In the genomic region with DNA sequence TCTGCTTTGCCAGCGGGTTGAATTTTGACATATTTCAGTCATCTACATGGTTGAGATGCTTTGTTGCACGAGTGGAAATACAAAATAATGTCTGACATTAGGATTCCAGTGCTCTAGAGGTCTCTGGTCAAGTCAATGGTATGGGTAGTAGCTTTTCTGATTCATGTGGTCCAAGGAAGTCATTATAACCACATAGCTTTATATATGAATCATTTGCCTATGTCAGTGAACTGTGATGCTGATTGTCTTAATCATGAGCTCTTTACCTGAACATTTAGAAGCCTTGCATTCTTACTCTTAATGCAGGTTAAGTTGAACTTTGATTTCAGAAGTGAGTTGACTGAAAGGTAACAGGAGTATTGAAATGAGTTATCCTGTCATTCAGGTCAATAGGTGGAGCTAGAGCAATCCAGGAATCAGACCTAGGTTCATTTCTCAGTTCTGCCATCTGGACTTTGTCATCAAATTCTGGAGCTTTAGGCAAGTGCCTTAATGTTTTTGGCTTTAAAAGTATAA, we compare ENCODE assay signal across 8 cellular contexts. TPM values are rescaled to one million over a fixed set of nuclear protein-coding genes. Genes with fewer than 3 reads are reported as not detected.
DNase-seq lines count a peak whose midpoint lies in the region; ATAC-seq, FAIRE-seq and TF ChIP-seq lines count a peak whose summit lies in the region.

No MANE protein-coding gene starts in this region.

- H3K4me2 ChIP-seq in hepatocyte: peak overlapping the region; percentile 15

- H3K9me3 ChIP-seq in hepatocyte (ENCODE audit: low read depth) (no peaks in the 10 kb centered on the region), HAP-1 (no peaks in the 10 kb centered on the region)

- FAIRE-seq in GM12892 (lab: Jason Lieb, UNC): peak; percentile 88

- DNase-seq in GM12892 (ENCODE audit: insufficient read length): no peak
- peak; percentile 22 for DNase-seq in SK-N-DZ (ENCODE audit: low spot score)
- DNase-seq in hepatocyte (ENCODE audit: low spot score): peak; percentile 43
- DNase-seq in pons (ENCODE audit: low spot score): no peak
- DNase-seq in SHP77 treated with DMSO at 0.1 percent for 48 hours (lab: John Stamatoyannopoulos, UW): no peak
- no peak for DNase-seq in HAP-1 (ENCODE audit: low spot score in 2 of 2)

- H3K4me3 ChIP-seq in hepatocyte (no peak overlapping the region), HAP-1 (no peak overlapping the region)

- peaks cover 11% of the 10 kb centered on the region for H3K4me1 ChIP-seq in hepatocyte (ENCODE audit: insufficient read depth)
- H3K4me1 ChIP-seq in HAP-1: no peaks in the 10 kb centered on the region; the same call in 1 of the 2 replicates

- H4K20me1 ChIP-seq in hepatocyte (ENCODE audit: insufficient read depth, poor library complexity, severe bottlenecking): peaks cover 45% of the 10 kb centered on the region

- H3K27me3 ChIP-seq in hepatocyte (no peaks in the 10 kb centered on the region), HAP-1 (ENCODE audit: low read depth) (no peaks in the 10 kb centered on the region)

- WGBS in hepatocyte (ENCODE audit: low lambda C conversion rate, missing lambda C conversion rate): 62% methylated on average over 2 of the region's 2 CpGs

- TF ChIP-seq CTCF in C4-2B (conservative IDR thresholded peaks at IDR 0.05) (peak; percentile 71), hepatocyte (IDR thresholded peaks at IDR 0.05; ENCODE audit: poor library complexity) (peak; percentile 29)

- H2AFZ ChIP-seq in hepatocyte: no peak overlapping the region

- in situ Hi-C loops in HAP-1 (cut with MboI; ENCODE audit: low sequenced_read_pairs): no loop called here

- peaks cover 74% of the 10 kb centered on the region for H3K79me2 ChIP-seq in hepatocyte

- H3K27ac ChIP-seq in C4-2B (no peak overlapping the region), hepatocyte (peak overlapping the region; percentile 4)

- ATAC-seq in HG02970 (IDR thresholded peaks at IDR 0.05; ENCODE audit: low FRiP score, unreplicated experiment): no peak

- H3K36me3 ChIP-seq in hepatocyte (replicated peaks; ENCODE audit: insufficient read depth, low read depth) (no peaks in the 10 kb centered on the region), HAP-1 (replicated peaks) (no peaks in the 10 kb centered on the region; the same call in 1 of the 2 replicates)

- no peaks in the 10 kb centered on the region for H3K9me2 ChIP-seq in hepatocyte (replicated peaks; ENCODE audit: insufficient read depth)

- TF ChIP-seq POLR2A in GM12892 (IDR thresholded peaks at IDR 0.05; ENCODE audit: low read depth, low read length): no peak

RNA-seq across cellular contexts. Expression of gene MAPK8, which starts 3.3 kb away (rescaled TPM):
- 60.1 TPM for polyA plus RNA-seq in GM12892 (2012; ENCODE audit: missing spikeins)
- 68.9 and 88.1 TPM in 2 replicates for polyA plus RNA-seq in SK-N-DZ (2014; cell fraction: cytosol; rRNA removed)
- 96.6 and 103 TPM in 2 replicates for polyA plus RNA-seq in SK-N-DZ (2014; cell fraction: nucleus; rRNA removed)
- total RNA-seq in hepatocyte: 73.2 and 81.3 TPM in 2 replicates
- 18.2 and 20.9 TPM in 2 replicates for polyA plus RNA-seq in hepatocyte

RNA-seq across cellular contexts. Expression of gene FRMPD2, which starts 35.3 kb away (rescaled TPM):
- polyA plus RNA-seq in GM12892 (2012; ENCODE audit: missing spikeins): 4.4 TPM
- polyA plus RNA-seq in SK-N-DZ (2014; cell fraction: cytosol; rRNA removed): not detected in 2 replicates
- 0.09 TPM in 1 of 2 replicates, not detected in the other for polyA plus RNA-seq in SK-N-DZ (2014; cell fraction: nucleus; rRNA removed)
- total RNA-seq in hepatocyte: 0.10 and 0.52 TPM in 2 replicates
- 0.30 and 0.55 TPM in 2 replicates for polyA plus RNA-seq in hepatocyte

Comparison
In these comparisons a context has a peak if more than half of its experiments do, and no peak if none do; other contexts are left out.
1. DNase-seq: peak in SK-N-DZ (single experiment) and hepatocyte (single experiment); none in GM12892 (single experiment), pons (single experiment), SHP77 treated with DMSO at 0.1 percent for 48 hours (single experiment) and HAP-1 (0 of 2).